9 cellular contexts compared by ENCODE assay signal in genomic region chr19:3368848-3369336, GRCh38. TPM values are rescaled to one million over a fixed set of nuclear protein-coding genes. Genes with fewer than 3 reads are reported as not detected.
A peak's percentile ranks its signal among the peaks of the same experiment; 100 is the strongest.
DNase-seq lines count a peak whose midpoint lies in the region; ATAC-seq and TF ChIP-seq lines count a peak whose summit lies in the region.
"Had no signal": no experiment of that assay in that cellular context is flagged by ENCODE, and none has a peak within 500 bp of the region (broad histone marks: within the 10 kb centered on the region; RNA-seq: fewer than 3 reads in every experiment).

No MANE protein-coding gene starts in this region.

- H3K36me3 Mint-ChIP-seq in activated T-cell treated with anti-CD3 and anti-CD28 coated beads, Interleukin-2, amount 50 U/mL, for 72 hours (ENCODE audit: insufficient read depth in 2 of 2) = no peaks in the 10 kb centered on the region

- no peaks in the 10 kb centered on the region for H3K9me3 Mint-ChIP-seq in activated T-cell treated with anti-CD3 and anti-CD28 coated beads, Interleukin-2, amount 50 U/mL, for 72 hours
- H3K9me3 Mint-ChIP-seq: IgD-negative memory B cell had no signal

- H3K9me3 ChIP-seq in liver (ENCODE audit: control insufficient read depth in 4 of 4, low read length in 3 of 4) (no peaks in the 10 kb centered on the region), transverse colon (no peaks in the 10 kb centered on the region)

- no peaks in the 10 kb centered on the region for H3K27me3 Mint-ChIP-seq in activated T-cell treated with anti-CD3 and anti-CD28 coated beads, Interleukin-2, amount 50 U/mL, for 72 hours (ENCODE audit: low read depth)

- H3K27ac ChIP-seq in liver (ENCODE audit: low read depth in 1 of 2, low read length in 2 of 2) (peak overlapping the region; percentile 95 to 97), transverse colon (peak overlapping the region; percentile 94 to 100 (median 97))

- TF ChIP-seq EP300 in transverse colon (IDR thresholded peaks at IDR 0.05; ENCODE audit: low read depth) = no peak

- no peak for DNase-seq in activated T-cell treated with anti-CD3 and anti-CD28 coated beads, Interleukin-2, amount 50 U/mL, for 72 hours
- no peak for DNase-seq in activated T-cell treated with anti-CD3 and anti-CD28 coated beads, Interleukin-2, amount 50 U/mL, for 1 hour
- no peak for DNase-seq in astrocyte of the cerebellum (ENCODE audit: low read depth)
- DNase-seq in transverse colon = no peak
- DNase-seq in KG1 (lab: John Stamatoyannopoulos, UW) = no peak
- no peak for DNase-seq in NCI-H1436 (lab: John Stamatoyannopoulos, UW)
- DNase-seq in left colon = no peak

- peak overlapping the region; percentile 2 for H3K27ac Mint-ChIP-seq in activated T-cell treated with anti-CD3 and anti-CD28 coated beads, Interleukin-2, amount 50 U/mL, for 72 hours
- H3K27ac Mint-ChIP-seq: IgD-negative memory B cell had no signal

- peak overlapping the region; percentile 80 for H3K4me3 ChIP-seq in astrocyte of the cerebellum (ENCODE audit: low read depth, low read length)
- peak overlapping the region; percentile 90 to 92 (median 90) for H3K4me3 ChIP-seq in liver (ENCODE audit: low read depth in 1 of 3, low read length in 3 of 3)
- peak overlapping the region; percentile 59 to 91 (median 84) for H3K4me3 ChIP-seq in transverse colon

- peak overlapping the region; percentile 33 to 54 for H3K4me3 Mint-ChIP-seq in activated T-cell treated with anti-CD3 and anti-CD28 coated beads, Interleukin-2, amount 50 U/mL, for 72 hours

- H3K4me1 Mint-ChIP-seq in activated T-cell treated with anti-CD3 and anti-CD28 coated beads, Interleukin-2, amount 50 U/mL, for 72 hours (ENCODE audit: low read depth) = peaks cover 43% of the 10 kb centered on the region

- TF ChIP-seq CTCF in astrocyte of the cerebellum (IDR thresholded peaks at IDR 0.05; ENCODE audit: low read depth, low read length, missing control alignments) (no peak), liver (IDR thresholded peaks at IDR 0.05; ENCODE audit: low read depth, low read length, missing input control) (no peak), transverse colon (IDR thresholded peaks at IDR 0.05) (no peak)

- H3K9ac ChIP-seq in liver (ENCODE audit: low read depth in 1 of 2, low read length in 2 of 2) = peak overlapping the region; percentile 97 to 99

- H3K27me3 ChIP-seq in liver (ENCODE audit: control insufficient read depth in 4 of 4, insufficient read depth in 4 of 4, low read length in 3 of 4) (no peaks in the 10 kb centered on the region), transverse colon (no peaks in the 10 kb centered on the region)

- H3K36me3 ChIP-seq in liver (ENCODE audit: control insufficient read depth in 4 of 4, insufficient read depth in 3 of 4, low read depth in 1 of 4, low read length in 3 of 4) = no peaks in the 10 kb centered on the region
- H3K36me3 ChIP-seq in transverse colon = no peaks in the 10 kb centered on the region

- intact Hi-C loops in transverse colon (cut with DNase I; ENCODE audit: low total_unique reads) = no loop called here
- intact Hi-C loops in left colon (cut with DNase I, micrococcal nuclease) = no loop called here

- no peak for TF ChIP-seq POLR2A in transverse colon (IDR thresholded peaks at IDR 0.05)

- ATAC-seq in activated T-cell treated with anti-CD3 and anti-CD28 coated beads, Interleukin-2, amount 50 U/mL, for 72 hours (replicated peaks in 1 of 2) = no peak
- ATAC-seq in left colon = no peak

- TF ChIP-seq RAD21 in liver (IDR thresholded peaks at IDR 0.05) = no peak

- in situ Hi-C loops in astrocyte of the cerebellum (cut with HindIII; ENCODE audit: low sequenced_read_pairs) (no loop called here), transverse colon (cut with MboI; ENCODE audit: low pct_ligation_motif_present in 1 of 4, low pct_unique_long_range_greater_than_20kb in 1 of 4, low sequenced_read_pairs in 3 of 4) (no loop called here)

- H3K4me1 ChIP-seq in liver (ENCODE audit: control insufficient read depth in 4 of 4, insufficient read depth in 4 of 4, low read length in 3 of 4) (peaks cover 6 to 70% (median 45%) of the 10 kb centered on the region in 4 donors), transverse colon (peaks cover 3 to 60% (median 33%) of the 10 kb centered on the region in 4 donors)

- WGBS in liver = 27% methylated on average over 4 of the region's 4 CpGs
- WGBS in transverse colon (ENCODE audit: low coverage in 1 of 2), 2 donors = 47 to 51% methylated on average over 4 of the region's 4 CpGs

TF ChIP-seq in liver, 16 proteins besides CTCF, POLR2A, EP300 and RAD21:
- TF ChIP-seq TAF1 (conservative IDR thresholded peaks at IDR 0.05) (no peak), NR2F2 (IDR thresholded peaks at IDR 0.05) (no peak), FOXA2 (IDR thresholded peaks at IDR 0.05) (no peak), SP1 (IDR thresholded peaks at IDR 0.05) (no peak), HNF4A (conservative IDR thresholded peaks at IDR 0.05) (no peak), JUND (IDR thresholded peaks at IDR 0.05) (no peak), MAX (IDR thresholded peaks at IDR 0.05) (no peak), FOXA1 (IDR thresholded peaks at IDR 0.05) (no peak), YY1 (IDR thresholded peaks at IDR 0.05) (no peak), RXRA (IDR thresholded peaks at IDR 0.05) (no peak), HNF4G (IDR thresholded peaks at IDR 0.05) (no peak), GABPA (IDR thresholded peaks at IDR 0.05 in 1 of 2, conservative IDR thresholded peaks at IDR 0.05 in 1 of 2) (no peak)

RNA-seq across cellular contexts. Expression of gene NFIC, which starts 2.5 kb away (rescaled TPM):
- 10 to 100 TPM; 19.8 to 24.8 TPM for total RNA-seq in activated T-cell treated with anti-CD3 and anti-CD28 coated beads, Interleukin-2, amount 50 U/mL, for 72 hours
- total RNA-seq in liver = 100 to 1,000 TPM in 1 of 2 donors, 10 to 100 TPM in 1; 12.8 to 100 TPM
- polyA plus RNA-seq in liver = 10 to 100 TPM; 71.8 to 78.5 TPM
- 100 to 1,000 TPM in 1 of 4 donors, 10 to 100 TPM in 3; 39.9 to 145 (median 68.1) TPM for total RNA-seq in transverse colon
- 10 to 100 TPM; 52.4 to 57.8 TPM for total RNA-seq in left colon
